ENCODE assay signal across 2 cellular contexts in genomic region chr14:93269341-93270068, GRCh38.
A peak's percentile ranks its signal among the peaks of the same experiment; 100 is the strongest.
TF ChIP-seq lines count a peak whose summit lies in the region.

No MANE protein-coding gene starts in this region.

TF ChIP-seq in SK-N-SH, 30 proteins besides CTCF, POLR2A, EP300 and RAD21 (continued from another document):
- TF ChIP-seq REST (IDR thresholded peaks at IDR 0.05; ENCODE audit: low read depth, low read length) = no peak
- TF ChIP-seq MXI1 (IDR thresholded peaks at IDR 0.05; ENCODE audit: low read depth, low read length) = no peak
- no peak for TF ChIP-seq JUND (IDR thresholded peaks at IDR 0.05)
- no peak for TF ChIP-seq IRF3 (IDR thresholded peaks at IDR 0.05; ENCODE audit: low read depth, low read length)
- no peak for TF ChIP-seq GATA2 (CRISPR knock-in tag; IDR thresholded peaks at IDR 0.05)
- no peak for TF ChIP-seq POLR2AphosphoS5 (IDR thresholded peaks at IDR 0.05; ENCODE audit: low read depth, low read length)

TF ChIP-seq in K562, 482 proteins besides CTCF, POLR2A, EP300 and RAD21 (continued from another document and continues in another):
- TF ChIP-seq GTF3C2 (IDR thresholded peaks at IDR 0.05; ENCODE audit: borderline replicate concordance, extremely low read depth, insufficient read length) (no peak), RAD51 (IDR thresholded peaks at IDR 0.05; ENCODE audit: borderline replicate concordance, low read depth) (no peak), RREB1 (CRISPR knock-in tag; IDR thresholded peaks at IDR 0.05) (no peak), CHD2 (IDR thresholded peaks at IDR 0.05; ENCODE audit: low read depth, low read length) (peak; percentile 41; the same call in 1 of the 2 replicates), ARID3B (CRISPR knock-in tag; IDR thresholded peaks at IDR 0.05; ENCODE audit: borderline replicate concordance) (no peak), MAFG (tag; conservative IDR thresholded peaks at IDR 0.05) (peak; percentile 77), SMAD1 (IDR thresholded peaks at IDR 0.05; ENCODE audit: low read depth, low read length, partially characterized antibody) (no peak), MED1 (CRISPR knock-in tag; IDR thresholded peaks at IDR 0.05; ENCODE audit: borderline replicate concordance) (no peak), C11orf30 (IDR thresholded peaks at IDR 0.05; ENCODE audit: low read depth) (peak; percentile 75), RBM14 (IDR thresholded peaks at IDR 0.05; ENCODE audit: borderline replicate concordance, insufficient read depth, low read depth, low read length) (no peak), ZNF395 (CRISPR knock-in tag; IDR thresholded peaks at IDR 0.05) (0 out of 2 replicates have a peak, but pooled peaks have one; percentile 34), ZNF143 (CRISPR knock-in tag; IDR thresholded peaks at IDR 0.05) (no peak), ZNF263 (CRISPR knock-in tag; IDR thresholded peaks at IDR 0.05; ENCODE audit: borderline replicate concordance) (no peak), MBD2 (IDR thresholded peaks at IDR 0.05; ENCODE audit: borderline replicate concordance, low read depth) (no peak), ZNF766 (CRISPR knock-in tag; conservative IDR thresholded peaks at IDR 0.05) (0 out of 2 replicates have a peak, but pooled peaks have one; percentile 27), TOE1 (IDR thresholded peaks at IDR 0.05; ENCODE audit: borderline replicate concordance) (no peak), TOE1 (CRISPR knock-in tag; IDR thresholded peaks at IDR 0.05; ENCODE audit: borderline replicate concordance, low read depth) (no peak), FOSL1 (tag; conservative IDR thresholded peaks at IDR 0.05) (peak; percentile 36; the same call in 1 of the 2 replicates), ZNF586 (CRISPR knock-in tag; conservative IDR thresholded peaks at IDR 0.05) (no peak), ZBTB43 (CRISPR knock-in tag; IDR thresholded peaks at IDR 0.05) (no peak), CEBPZ (IDR thresholded peaks at IDR 0.05; ENCODE audit: borderline replicate concordance, low read depth, low read length) (no peak), ELK1 (CRISPR knock-in tag; IDR thresholded peaks at IDR 0.05) (no peak), ZNF121 (CRISPR knock-in tag; conservative IDR thresholded peaks at IDR 0.05) (no peak), NCOA1 (IDR thresholded peaks at IDR 0.05; ENCODE audit: low read depth) (no peak), MBD1 (CRISPR knock-in tag; IDR thresholded peaks at IDR 0.05) (no peak), ZNF830 (CRISPR knock-in tag; IDR thresholded peaks at IDR 0.05) (no peak), PKNOX1 (IDR thresholded peaks at IDR 0.05) (no peak), ZNF316 (IDR thresholded peaks at IDR 0.05) (peak; percentile 75), PREB (CRISPR knock-in tag; IDR thresholded peaks at IDR 0.05) (no peak), MCM5 (IDR thresholded peaks at IDR 0.05; ENCODE audit: low read depth) (no peak), SPI1 (IDR thresholded peaks at IDR 0.05; ENCODE audit: borderline replicate concordance, low read depth, low read length) (peak; percentile 39; the same call in 1 of the 2 replicates), CBX3 (IDR thresholded peaks at IDR 0.05; ENCODE audit: borderline replicate concordance in 1 of 2, low read length in 2 of 2) (no peak)
